In genomic region chr1:206021796-206022365, GRCh38 we compare ENCODE assay signal across 1 cellular context.
A peak's percentile ranks its signal among the peaks of the same experiment; 100 is the strongest.
TF ChIP-seq lines count a peak whose summit lies in the region.

No MANE protein-coding gene starts in this region.

TF ChIP-seq in endothelial cell of umbilical vein, 7 proteins besides CTCF, POLR2A, EP300 and RAD21:
- TF ChIP-seq JUN (IDR thresholded peaks at IDR 0.05; ENCODE audit: borderline replicate concordance, insufficient read depth, insufficient read length, low read depth) (peak; percentile 58), FOS (IDR thresholded peaks at IDR 0.05; ENCODE audit: borderline replicate concordance, insufficient read depth, low read length) (peak; percentile 63)
- TF ChIP-seq, protein P1, sequence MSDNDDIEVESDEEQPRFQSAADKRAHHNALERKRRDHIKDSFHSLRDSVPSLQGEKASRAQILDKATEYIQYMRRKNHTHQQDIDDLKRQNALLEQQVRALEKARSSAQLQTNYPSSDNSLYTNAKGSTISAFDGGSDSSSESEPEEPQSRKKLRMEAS (IDR thresholded peaks at IDR 0.05; ENCODE audit: insufficient read depth, insufficient read length), result no peak
